8 cellular contexts compared by ENCODE assay signal in the genomic region with DNA sequence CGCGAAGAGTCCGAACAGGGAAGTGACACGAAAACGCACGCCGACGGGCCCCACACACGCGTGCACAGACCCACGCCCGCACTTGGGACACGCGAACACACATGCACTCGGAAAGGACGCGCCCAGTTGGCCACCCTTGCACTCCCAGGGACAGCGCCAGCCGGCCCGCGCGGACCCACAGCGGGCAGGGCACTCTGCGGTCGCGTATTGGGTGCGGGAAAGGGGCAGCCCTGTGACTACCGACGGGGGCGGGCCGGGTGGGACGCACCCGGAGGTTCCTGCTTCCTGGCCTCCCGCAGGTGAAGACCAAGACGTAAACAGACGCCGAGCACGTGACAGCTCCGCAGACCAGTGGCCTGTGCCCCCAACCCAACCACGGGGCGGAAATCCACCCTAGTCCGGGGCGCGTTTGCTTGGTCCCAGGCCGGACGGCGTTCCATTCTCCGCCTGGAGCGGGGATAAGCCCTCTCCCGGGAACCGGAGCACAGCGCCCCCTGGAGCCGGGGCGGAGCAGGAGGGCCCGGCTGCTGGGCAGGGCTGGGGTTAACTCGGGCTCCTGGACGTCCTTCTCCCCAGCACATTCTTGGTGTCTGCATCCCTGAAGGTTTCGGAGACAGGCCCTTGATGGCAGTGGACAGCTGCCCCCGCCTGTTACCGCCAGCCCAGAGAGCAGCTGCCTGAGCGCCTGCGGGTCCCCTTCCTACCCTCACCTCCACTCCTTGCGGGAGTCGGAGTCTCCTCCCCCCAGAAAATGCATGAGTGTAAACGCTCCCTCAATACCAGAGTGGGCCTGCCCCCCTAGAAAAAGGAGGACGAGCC. TPM values are rescaled to one million over a fixed set of nuclear protein-coding genes. Genes with fewer than 3 reads are reported as not detected.
DNase-seq lines count a peak whose midpoint lies in the region; ATAC-seq and TF ChIP-seq lines count a peak whose summit lies in the region.

No MANE protein-coding gene starts in this region.

- no peaks in the 10 kb centered on the region for H3K9me3 ChIP-seq in mammary epithelial cell (replicated peaks; ENCODE audit: insufficient read depth, low read length)

- peak overlapping the region; percentile 63 for H3K27ac ChIP-seq in mammary epithelial cell (ENCODE audit: insufficient read depth, low read depth, low read length)

- no TSS peak for BruUV-seq in mammary epithelial cell (replicated peaks; lab: Mats Ljungman, UMichigan)

- intact Hi-C loops in mammary epithelial cell (cut with micrococcal nuclease): loop anchor here (1.0 kb wide), 1 partner anchor 17 kb away; no protein-coding TSS in a partner anchor

- CTCF ChIA-PET in mammary epithelial cell (lab: Charles Lee; ENCODE audit: low non-redundant PET): interaction anchor here (0.6 to 1.0 kb wide), 7 partner anchors 14 to 125 kb away, joined by 3 to 14 read pairs (median 6); no protein-coding TSS in a partner anchor

- H3K79me2 ChIP-seq in mammary epithelial cell (ENCODE audit: insufficient read depth, low read length): peaks cover 41% of the 10 kb centered on the region

- peak overlapping the region; percentile 95 for H2AFZ ChIP-seq in mammary epithelial cell (ENCODE audit: low read depth, low read length)

- H3K36me3 ChIP-seq in mammary epithelial cell (ENCODE audit: insufficient read depth, low read length): peaks cover 2% of the 10 kb centered on the region

- dilution Hi-C loops in mammary epithelial cell (cut with HindIII; ENCODE audit: low sequenced_read_pairs): loop anchor here (5.0 kb wide), 2 partner anchors 35 to 75 kb away; partner anchors contain the start of genes PDZD7 and SFXN3

- TF ChIP-seq CTCF in WI38 (IDR thresholded peaks at IDR 0.05; ENCODE audit: low read depth, low read length) (peak; percentile 79), mammary epithelial cell (conservative IDR thresholded peaks at IDR 0.05 in 1 of 2, IDR thresholded peaks at IDR 0.05 in 1 of 2; ENCODE audit: extremely low read depth in 1 of 2, insufficient read depth in 1 of 2, low read depth in 1 of 2, low read length in 2 of 2) (peak; percentile 66 to 97)

- H3K4me1 ChIP-seq in mammary epithelial cell (ENCODE audit: insufficient read depth, low read length): peaks cover 38% of the 10 kb centered on the region

- peak; percentile 26 for ATAC-seq in GM21786 (IDR thresholded peaks at IDR 0.05; ENCODE audit: unreplicated experiment)
- ATAC-seq in GM18861 (IDR thresholded peaks at IDR 0.05; ENCODE audit: unreplicated experiment): no peak

- H3K4me2 ChIP-seq in mammary epithelial cell (ENCODE audit: insufficient read depth, low read depth, low read length): peak overlapping the region; percentile 100

- DNase-seq in DMS53 (lab: John Stamatoyannopoulos, UW) (peak; percentile 95), NCI-H1694 (lab: John Stamatoyannopoulos, UW) (peak; percentile 29), mammary epithelial cell (peak; percentile 75), iris pigment epithelial cell (ENCODE audit: low read depth) (peak; percentile 61)
- peak; percentile 43 to 64 for DNase-seq in stimulated activated CD4-positive, alpha-beta T cell treated with anti-CD3 and anti-CD28 coated beads, Interleukin-12 subunit alpha, Interleukin-12 subunit beta, amount 100 ng/mL, for 24 hours (ENCODE audit: low read depth in 2 of 2)

- peak overlapping the region; percentile 56 for H3K9ac ChIP-seq in mammary epithelial cell (ENCODE audit: insufficient read depth, low read length)

- H3K27me3 ChIP-seq in mammary epithelial cell (ENCODE audit: insufficient read depth, low read length): no peaks in the 10 kb centered on the region

- H4K20me1 ChIP-seq in mammary epithelial cell (ENCODE audit: insufficient read depth, low read length): no peaks in the 10 kb centered on the region

- in situ Hi-C loops in mammary epithelial cell (cut with MboI; ENCODE audit: low sequenced_read_pairs in 2 of 2): no loop called here

- peak overlapping the region; percentile 91 for H3K4me3 ChIP-seq in WI38 (ENCODE audit: low read depth, low read length)
- peak overlapping the region; percentile 84 to 90 (median 90) for H3K4me3 ChIP-seq in mammary epithelial cell (replicated peaks in 1 of 3; ENCODE audit: insufficient read depth in 1 of 3, low read depth in 2 of 3, low read length in 3 of 3)

- 1% methylated on average over 38 of the region's 66 CpGs for WGBS in mammary epithelial cell (ENCODE audit: low coverage, missing lambda C conversion rate)

RNA-seq across cellular contexts. Expression of gene LZTS2, which starts 2.0 kb away (rescaled TPM):
- 100 to 1,000 TPM in 1 of 2 donors, 10 to 100 TPM in 1; 44.3 to 159 TPM for total RNA-seq in mammary epithelial cell
- polyA plus RNA-seq in mammary epithelial cell: 30.4 TPM
- polyA minus RNA-seq in mammary epithelial cell: 18.3 TPM

RNA-seq across cellular contexts. Expression of gene TWNK, which starts 10.2 kb away (rescaled TPM):
- 10 to 100 TPM in 1 of 2 donors, 1 to 10 TPM in 1; 6.8 to 18.7 TPM for total RNA-seq in mammary epithelial cell
- polyA plus RNA-seq in mammary epithelial cell: 14.4 TPM
- polyA minus RNA-seq in mammary epithelial cell: 13.5 TPM

RNA-seq across cellular contexts. Expression of gene MRPL43, which starts 10.3 kb away (rescaled TPM):
- 10 to 100 TPM; 48.0 to 65.4 TPM for total RNA-seq in mammary epithelial cell
- polyA plus RNA-seq in mammary epithelial cell: 104 TPM
- polyA minus RNA-seq in mammary epithelial cell: 16.2 TPM

RNA-seq across cellular contexts. Expression of gene SEMA4G, which starts 28.3 kb away (rescaled TPM):
- total RNA-seq in mammary epithelial cell: 1 to 10 TPM in 1 of 2 donors, under 1 TPM in 1; 0.83 to 3.7 TPM
- 2.3 TPM for polyA plus RNA-seq in mammary epithelial cell
- polyA minus RNA-seq in mammary epithelial cell: 4.3 TPM

RNA-seq across cellular contexts. Expression of gene PDZD7, which starts 33.4 kb away (rescaled TPM):
- total RNA-seq in mammary epithelial cell: 1 to 10 TPM in 1 of 2 donors, under 1 TPM in 1; 0.59 to 2.7 TPM
- 0.95 TPM for polyA plus RNA-seq in mammary epithelial cell
- 0.47 TPM for polyA minus RNA-seq in mammary epithelial cell

Comparison
In these comparisons a context has a peak if more than half of its experiments do, and no peak if none do; other contexts are left out.
1. DNase-seq: peak in every context shown above with its lines; median percentile 95 in DMS53; 75 in mammary epithelial cell; 61 in iris pigment epithelial cell; 54 in stimulated activated CD4-positive, alpha-beta T cell treated with anti-CD3 and anti-CD28 coated beads, Interleukin-12 subunit alpha, Interleukin-12 subunit beta, amount 100 ng/mL, for 24 hours; 29 in NCI-H1694.